In genomic region chr5:59655693-59656309, GRCh38 we compare ENCODE assay signal across 2 cellular contexts.
TF ChIP-seq lines count a peak whose summit lies in the region.

No MANE protein-coding gene starts in this region.

TF ChIP-seq in A549, 52 proteins besides CTCF, POLR2A, EP300 and RAD21:
- no peak for TF ChIP-seq HES2 (IDR thresholded peaks at IDR 0.05)
- TF ChIP-seq NFE2L2 (conservative IDR thresholded peaks at IDR 0.05; ENCODE audit: low read length): no peak
- TF ChIP-seq JUNB (IDR thresholded peaks at IDR 0.05): no peak
- TF ChIP-seq MAFK (IDR thresholded peaks at IDR 0.05; ENCODE audit: partially characterized antibody): no peak
- no peak for TF ChIP-seq RFX5 (IDR thresholded peaks at IDR 0.05)
- TF ChIP-seq JUN (IDR thresholded peaks at IDR 0.05): no peak
- no peak for TF ChIP-seq RCOR1 (IDR thresholded peaks at IDR 0.05; ENCODE audit: low read depth, low read length)
- no peak for TF ChIP-seq SREBF2 (IDR thresholded peaks at IDR 0.05)
- TF ChIP-seq ZFP36 (IDR thresholded peaks at IDR 0.05; ENCODE audit: borderline replicate concordance, partially characterized antibody): no peak
TF ChIP-seq in A549: peak in this region for 0.

TF ChIP-seq in IMR-90, 13 proteins besides CTCF, POLR2A, EP300 and RAD21:
- TF ChIP-seq NFE2L2 (IDR thresholded peaks at IDR 0.05; ENCODE audit: low read depth, low read length) (no peak), USF2 (IDR thresholded peaks at IDR 0.05; ENCODE audit: low read depth, low read length) (no peak), MAFK (IDR thresholded peaks at IDR 0.05; ENCODE audit: low read depth, low read length) (no peak), ELK1 (IDR thresholded peaks at IDR 0.05; ENCODE audit: borderline replicate concordance, low read depth, low read length) (no peak), CHD1 (IDR thresholded peaks at IDR 0.05; ENCODE audit: low read depth, low read length) (no peak), RFX5 (IDR thresholded peaks at IDR 0.05; ENCODE audit: low read depth, low read length) (no peak), MAZ (IDR thresholded peaks at IDR 0.05; ENCODE audit: borderline replicate concordance, low read depth, low read length) (no peak), FOS (IDR thresholded peaks at IDR 0.05; ENCODE audit: low read depth, low read length) (no peak), CEBPB (IDR thresholded peaks at IDR 0.05; ENCODE audit: low read depth, low read length) (no peak), SMC3 (IDR thresholded peaks at IDR 0.05; ENCODE audit: low read depth, low read length) (no peak), BHLHE40 (IDR thresholded peaks at IDR 0.05; ENCODE audit: low read depth, low read length) (no peak), MXI1 (IDR thresholded peaks at IDR 0.05; ENCODE audit: borderline replicate concordance, low read depth, low read length) (no peak)
